ENCODE assay signal across 10 cellular contexts in the genomic region with DNA sequence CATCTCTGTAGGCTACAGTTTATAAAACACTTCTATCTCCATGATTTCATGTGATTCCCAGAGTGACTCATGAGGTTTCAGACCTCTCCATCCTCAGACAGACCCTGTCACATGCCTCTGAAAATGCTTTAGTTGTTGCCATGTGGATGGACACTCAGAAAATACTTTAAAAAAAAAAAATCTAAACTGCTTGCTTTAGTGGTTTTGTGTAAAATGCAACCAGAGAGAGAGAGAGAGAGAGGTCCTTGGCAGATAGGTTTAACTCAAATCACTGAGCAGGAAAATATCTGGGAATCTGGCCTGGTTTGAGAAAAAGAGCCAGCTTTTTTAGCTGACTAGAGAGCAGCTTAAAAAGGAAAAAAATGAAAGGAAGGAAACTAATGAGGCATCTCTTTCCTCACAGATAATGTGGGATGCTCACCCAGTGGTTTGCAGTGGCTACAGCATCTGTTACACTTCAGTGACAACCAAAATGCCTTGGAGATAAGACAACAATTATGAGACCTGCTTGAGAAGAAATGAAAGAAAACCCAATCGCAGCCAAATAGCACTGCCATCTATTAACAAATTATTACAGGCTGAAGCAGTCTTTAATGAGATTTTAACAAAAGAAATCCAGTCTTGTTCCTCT. TPM values are rescaled to one million over a fixed set of nuclear protein-coding genes. Genes with fewer than 3 reads are reported as not detected.
DNase-seq lines count a peak whose midpoint lies in the region; ATAC-seq lines count a peak whose summit lies in the region.
"Had no signal": no experiment of that assay in that cellular context is flagged by ENCODE, and none has a peak within 500 bp of the region (broad histone marks: within the 10 kb centered on the region; RNA-seq: fewer than 3 reads in every experiment).

No MANE protein-coding gene starts in this region.

- ATAC-seq in GM19452 (IDR thresholded peaks at IDR 0.05; ENCODE audit: unreplicated experiment) = no peak
- ATAC-seq in GM19395 (IDR thresholded peaks at IDR 0.05; ENCODE audit: unreplicated experiment) = no peak

- peak; percentile 63 for DNase-seq in GM03348 (ENCODE audit: low spot score)
- DNase-seq in SJCRH30 = peak in 1 of 2 experiments; percentile 36
- peak; percentile 94 for DNase-seq in fibroblast of peridontal ligament (ENCODE audit: extremely low read depth)
- DNase-seq in activated T-cell treated with anti-CD3 and anti-CD28 coated beads for 4 hours = no peak
- DNase-seq: activated naive CD4-positive, alpha-beta T cell treated with anti-CD3 and anti-CD28 coated beads for 36 hours; GOT3; posterior cingulate gyrus had no signal

- no peaks in the 10 kb centered on the region for H3K9me3 ChIP-seq in SJCRH30 (replicated peaks)
- no peaks in the 10 kb centered on the region for H3K9me3 ChIP-seq in skeletal muscle satellite cell (replicated peaks; ENCODE audit: low read length)

- H3K4me1 ChIP-seq in SJCRH30 (peaks cover 48% of the 10 kb centered on the region), skeletal muscle satellite cell (ENCODE audit: control insufficient read depth, insufficient read depth, low read length) (peaks cover 74% of the 10 kb centered on the region)

- peak overlapping the region; percentile 68 for H3K4me2 ChIP-seq in skeletal muscle satellite cell (ENCODE audit: low read length)

- H3K4me3 ChIP-seq in SJCRH30 (no peak overlapping the region), skeletal muscle satellite cell (ENCODE audit: low read length) (no peak overlapping the region)

- H3K27me3 ChIP-seq in SJCRH30 = no peaks in the 10 kb centered on the region
- H3K27me3 ChIP-seq in skeletal muscle satellite cell (ENCODE audit: control insufficient read depth, insufficient read depth, low read length) = no peaks in the 10 kb centered on the region

- H3K9ac ChIP-seq in skeletal muscle satellite cell (ENCODE audit: low read depth, low read length) = peak overlapping the region; percentile 70

- H3K36me3 ChIP-seq in SJCRH30 = no peaks in the 10 kb centered on the region
- H3K36me3 ChIP-seq in skeletal muscle satellite cell (ENCODE audit: insufficient read depth, low read length) = no peaks in the 10 kb centered on the region

- H3K27ac ChIP-seq in SJCRH30 = peak overlapping the region; percentile 77

RNA-seq across cellular contexts. Expression of a gene that starts 54.6 kb away (rescaled TPM):
- total RNA-seq in SJCRH30 (2014; rRNA removed; shearing (Covaris generic)) = not detected in 2 replicates
- 0.25 and 1.3 TPM in 2 replicates for total RNA-seq in skeletal muscle satellite cell (2012; rRNA removed)
- total RNA-seq: activated naive CD4-positive, alpha-beta T cell treated with anti-CD3 and anti-CD28 coated beads for 36 hours had no signal

RNA-seq across cellular contexts. Expression of a gene that starts 55.7 kb away (rescaled TPM):
- total RNA-seq in SJCRH30 (2014; rRNA removed; shearing (Covaris generic)) = 13.3 and 14.2 TPM in 2 replicates
- total RNA-seq in skeletal muscle satellite cell (2012; rRNA removed) = 8.5 and 9.1 TPM in 2 replicates
